Comparison of ENCODE assay signal across 1 cellular context in the genomic region with DNA sequence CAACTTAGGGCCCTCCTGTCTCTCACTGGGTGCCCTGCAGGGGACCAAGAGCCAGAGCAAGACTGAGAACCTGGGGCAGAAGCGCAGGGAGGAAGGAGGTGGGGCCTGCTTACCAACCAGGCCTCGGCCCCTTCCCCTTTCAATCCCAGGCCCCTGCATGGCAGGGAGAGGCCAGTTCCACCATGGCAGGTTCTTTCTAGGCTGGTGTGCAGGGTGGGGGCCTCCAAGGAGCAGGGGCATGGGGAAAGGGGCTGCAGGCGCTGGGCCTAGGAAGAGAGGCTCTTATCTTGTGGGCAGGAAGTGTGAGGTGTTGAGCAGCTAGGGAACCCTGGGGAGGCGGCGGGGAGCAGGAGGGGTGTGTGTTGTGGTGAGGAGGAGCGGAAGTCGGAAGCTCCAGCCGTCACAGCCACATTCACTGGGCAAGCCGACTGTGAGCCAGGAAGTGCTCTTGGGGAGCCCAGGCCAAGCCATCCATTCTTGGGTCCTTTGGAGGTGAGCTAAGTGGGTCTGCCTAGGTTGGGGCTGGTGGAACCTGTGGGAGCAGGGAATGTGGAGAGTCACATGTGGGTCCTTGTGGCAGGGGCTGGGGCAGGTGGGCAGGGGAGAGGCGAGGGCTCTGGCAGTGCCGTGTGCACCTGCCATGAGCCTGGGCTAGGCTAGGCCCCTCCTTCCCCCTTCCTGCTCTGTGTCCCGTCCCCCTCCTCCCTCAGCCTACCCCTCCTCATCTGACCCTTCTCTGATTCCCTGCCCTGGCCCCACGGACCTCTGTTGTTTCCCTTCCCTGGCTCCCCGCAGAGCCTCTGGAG.
A peak's percentile ranks its signal among the peaks of the same experiment; 100 is the strongest.
TF ChIP-seq lines count a peak whose summit lies in the region.

A gene (plus strand): TSS at position 409 of the 806 bp plus-strand sequence. CDS start 8,486 bp downstream, outside the sequence.

TF ChIP-seq in HepG2, 621 proteins besides CTCF, POLR2A, EP300 and RAD21 (continued from another document):
- TF ChIP-seq, protein P1, sequence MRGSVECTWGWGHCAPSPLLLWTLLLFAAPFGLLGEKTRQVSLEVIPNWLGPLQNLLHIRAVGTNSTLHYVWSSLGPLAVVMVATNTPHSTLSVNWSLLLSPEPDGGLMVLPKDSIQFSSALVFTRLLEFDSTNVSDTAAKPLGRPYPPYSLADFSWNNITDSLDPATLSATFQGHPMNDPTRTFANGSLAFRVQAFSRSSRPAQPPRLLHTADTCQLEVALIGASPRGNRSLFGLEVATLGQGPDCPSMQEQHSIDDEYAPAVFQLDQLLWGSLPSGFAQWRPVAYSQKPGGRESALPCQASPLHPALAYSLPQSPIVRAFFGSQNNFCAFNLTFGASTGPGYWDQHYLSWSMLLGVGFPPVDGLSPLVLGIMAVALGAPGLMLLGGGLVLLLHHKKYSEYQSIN (CRISPR knock-in tag; IDR thresholded peaks at IDR 0.05; ENCODE audit: borderline replicate concordance): no peak
- no peak for TF ChIP-seq FOXO1 (CRISPR knock-in tag; IDR thresholded peaks at IDR 0.05)
- TF ChIP-seq ZNF564 (CRISPR knock-in tag; IDR thresholded peaks at IDR 0.05): no peak; the same call in 1 of the 2 replicates
- TF ChIP-seq FIP1L1 (IDR thresholded peaks at IDR 0.05; ENCODE audit: borderline replicate concordance, insufficient read depth, low read depth, low read length): no peak
- TF ChIP-seq, protein P2, sequence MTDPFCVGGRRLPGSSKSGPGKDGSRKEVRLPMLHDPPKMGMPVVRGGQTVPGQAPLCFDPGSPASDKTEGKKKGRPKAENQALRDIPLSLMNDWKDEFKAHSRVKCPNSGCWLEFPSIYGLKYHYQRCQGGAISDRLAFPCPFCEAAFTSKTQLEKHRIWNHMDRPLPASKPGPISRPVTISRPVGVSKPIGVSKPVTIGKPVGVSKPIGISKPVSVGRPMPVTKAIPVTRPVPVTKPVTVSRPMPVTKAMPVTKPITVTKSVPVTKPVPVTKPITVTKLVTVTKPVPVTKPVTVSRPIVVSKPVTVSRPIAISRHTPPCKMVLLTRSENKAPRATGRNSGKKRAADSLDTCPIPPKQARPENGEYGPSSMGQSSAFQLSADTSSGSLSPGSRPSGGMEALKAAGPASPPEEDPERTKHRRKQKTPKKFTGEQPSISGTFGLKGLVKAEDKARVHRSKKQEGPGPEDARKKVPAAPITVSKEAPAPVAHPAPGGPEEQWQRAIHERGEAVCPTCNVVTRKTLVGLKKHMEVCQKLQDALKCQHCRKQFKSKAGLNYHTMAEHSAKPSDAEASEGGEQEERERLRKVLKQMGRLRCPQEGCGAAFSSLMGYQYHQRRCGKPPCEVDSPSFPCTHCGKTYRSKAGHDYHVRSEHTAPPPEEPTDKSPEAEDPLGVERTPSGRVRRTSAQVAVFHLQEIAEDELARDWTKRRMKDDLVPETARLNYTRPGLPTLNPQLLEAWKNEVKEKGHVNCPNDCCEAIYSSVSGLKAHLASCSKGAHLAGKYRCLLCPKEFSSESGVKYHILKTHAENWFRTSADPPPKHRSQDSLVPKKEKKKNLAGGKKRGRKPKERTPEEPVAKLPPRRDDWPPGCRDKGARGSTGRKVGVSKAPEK (CRISPR knock-in tag; IDR thresholded peaks at IDR 0.05; ENCODE audit: borderline replicate concordance): no peak
- no peak for TF ChIP-seq SNAI1 (CRISPR knock-in tag; IDR thresholded peaks at IDR 0.05; ENCODE audit: borderline replicate concordance)
- TF ChIP-seq, protein P3, sequence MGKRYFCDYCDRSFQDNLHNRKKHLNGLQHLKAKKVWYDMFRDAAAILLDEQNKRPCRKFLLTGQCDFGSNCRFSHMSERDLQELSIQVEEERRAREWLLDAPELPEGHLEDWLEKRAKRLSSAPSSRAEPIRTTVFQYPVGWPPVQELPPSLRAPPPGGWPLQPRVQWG (CRISPR knock-in tag; IDR thresholded peaks at IDR 0.05; ENCODE audit: borderline replicate concordance, low read depth): no peak
- TF ChIP-seq U2AF1 (optimal IDR thresholded peaks at IDR 0.05; ENCODE audit: low read depth, low read length): no peak
- TF ChIP-seq, protein P4, sequence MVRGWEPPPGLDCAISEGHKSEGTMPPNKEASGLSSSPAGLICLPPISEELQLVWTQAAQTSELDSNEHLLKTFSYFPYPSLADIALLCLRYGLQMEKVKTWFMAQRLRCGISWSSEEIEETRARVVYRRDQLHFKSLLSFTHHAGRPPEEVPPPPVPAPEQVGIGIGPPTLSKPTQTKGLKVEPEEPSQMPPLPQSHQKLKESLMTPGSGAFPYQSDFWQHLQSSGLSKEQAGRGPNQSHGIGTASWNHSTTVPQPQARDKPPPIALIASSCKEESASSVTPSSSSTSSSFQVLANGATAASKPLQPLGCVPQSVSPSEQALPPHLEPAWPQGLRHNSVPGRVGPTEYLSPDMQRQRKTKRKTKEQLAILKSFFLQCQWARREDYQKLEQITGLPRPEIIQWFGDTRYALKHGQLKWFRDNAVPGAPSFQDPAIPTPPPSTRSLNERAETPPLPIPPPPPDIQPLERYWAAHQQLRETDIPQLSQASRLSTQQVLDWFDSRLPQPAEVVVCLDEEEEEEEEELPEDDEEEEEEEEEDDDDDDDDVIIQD (CRISPR knock-in tag; IDR thresholded peaks at IDR 0.05; ENCODE audit: low read depth): no peak
- no peak for TF ChIP-seq TEAD2 (CRISPR knock-in tag; IDR thresholded peaks at IDR 0.05)
- no peak for TF ChIP-seq ZNF788 (CRISPR knock-in tag; IDR thresholded peaks at IDR 0.05; ENCODE audit: borderline replicate concordance)
- TF ChIP-seq PRMT3 (CRISPR knock-in tag; IDR thresholded peaks at IDR 0.05; ENCODE audit: borderline replicate concordance, low read depth): no peak
- no peak for TF ChIP-seq ZFP36 (IDR thresholded peaks at IDR 0.05; ENCODE audit: borderline replicate concordance, low read depth, low read length, partially characterized antibody)
- TF ChIP-seq HNRNPH1 (optimal IDR thresholded peaks at IDR 0.05; ENCODE audit: low read depth, low read length): no peak
- no peak for TF ChIP-seq ZNF672 (CRISPR knock-in tag; IDR thresholded peaks at IDR 0.05)
- TF ChIP-seq, protein P5, sequence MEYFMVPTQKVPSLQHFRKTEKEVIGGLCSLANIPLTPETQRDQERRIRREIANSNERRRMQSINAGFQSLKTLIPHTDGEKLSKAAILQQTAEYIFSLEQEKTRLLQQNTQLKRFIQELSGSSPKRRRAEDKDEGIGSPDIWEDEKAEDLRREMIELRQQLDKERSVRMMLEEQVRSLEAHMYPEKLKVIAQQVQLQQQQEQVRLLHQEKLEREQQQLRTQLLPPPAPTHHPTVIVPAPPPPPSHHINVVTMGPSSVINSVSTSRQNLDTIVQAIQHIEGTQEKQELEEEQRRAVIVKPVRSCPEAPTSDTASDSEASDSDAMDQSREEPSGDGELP (IDR thresholded peaks at IDR 0.05; ENCODE audit: borderline replicate concordance, low read depth): no peak
- no peak for TF ChIP-seq NR3C1 (CRISPR knock-in tag; IDR thresholded peaks at IDR 0.05)
- TF ChIP-seq, protein P6, sequence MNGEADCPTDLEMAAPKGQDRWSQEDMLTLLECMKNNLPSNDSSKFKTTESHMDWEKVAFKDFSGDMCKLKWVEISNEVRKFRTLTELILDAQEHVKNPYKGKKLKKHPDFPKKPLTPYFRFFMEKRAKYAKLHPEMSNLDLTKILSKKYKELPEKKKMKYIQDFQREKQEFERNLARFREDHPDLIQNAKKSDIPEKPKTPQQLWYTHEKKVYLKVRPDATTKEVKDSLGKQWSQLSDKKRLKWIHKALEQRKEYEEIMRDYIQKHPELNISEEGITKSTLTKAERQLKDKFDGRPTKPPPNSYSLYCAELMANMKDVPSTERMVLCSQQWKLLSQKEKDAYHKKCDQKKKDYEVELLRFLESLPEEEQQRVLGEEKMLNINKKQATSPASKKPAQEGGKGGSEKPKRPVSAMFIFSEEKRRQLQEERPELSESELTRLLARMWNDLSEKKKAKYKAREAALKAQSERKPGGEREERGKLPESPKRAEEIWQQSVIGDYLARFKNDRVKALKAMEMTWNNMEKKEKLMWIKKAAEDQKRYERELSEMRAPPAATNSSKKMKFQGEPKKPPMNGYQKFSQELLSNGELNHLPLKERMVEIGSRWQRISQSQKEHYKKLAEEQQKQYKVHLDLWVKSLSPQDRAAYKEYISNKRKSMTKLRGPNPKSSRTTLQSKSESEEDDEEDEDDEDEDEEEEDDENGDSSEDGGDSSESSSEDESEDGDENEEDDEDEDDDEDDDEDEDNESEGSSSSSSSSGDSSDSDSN (CRISPR knock-in tag; IDR thresholded peaks at IDR 0.05): peak; percentile 62
- TF ChIP-seq ZNF674 (CRISPR knock-in tag; IDR thresholded peaks at IDR 0.05; ENCODE audit: low read depth): no peak
TF ChIP-seq in HepG2: peak in this region for 63.
